In genomic region chr4:6074723-6075122, GRCh38 we compare ENCODE assay signal across 35 cellular contexts. TPM values are rescaled to one million over a fixed set of nuclear protein-coding genes. Genes with fewer than 3 reads are reported as not detected.
"Had no signal": no experiment of that assay in that cellular context is flagged by ENCODE, and none has a peak within 500 bp of the region (broad histone marks: within the 10 kb centered on the region; RNA-seq: fewer than 3 reads in every experiment).

No MANE protein-coding gene starts in this region.

- H3K27ac ChIP-seq: adrenal gland, breast epithelium, cardiac muscle cell, coronary artery, WERI-Rb-1 had no signal

- H3K9me3 Mint-ChIP-seq: activated CD4-positive, alpha-beta memory T cell treated with anti-CD3 and anti-CD28 coated beads, Interleukin-2, amount 10 ng/mL, durations not matched to agents 7 days and 5 days; activated CD4-positive, alpha-beta T cell treated with anti-CD3 and anti-CD28 coated beads, Interleukin-2, amount 10 ng/mL, durations not matched to agents 7 days and 5 days; activated naive CD4-positive, alpha-beta T cell treated with anti-CD3 and anti-CD28 coated beads for 36 hours; activated naive CD4-positive, alpha-beta T cell treated with anti-CD3 and anti-CD28 coated beads, Interleukin-2, amount 50 U/mL, for 24 hours; activated naive CD8-positive, alpha-beta T cell treated with anti-CD3 and anti-CD28 coated beads for 36 hours; activated naive CD8-positive, alpha-beta T cell treated with anti-CD3 and anti-CD28 coated beads, Interleukin-2, amount 50 U/mL, for 24 hours; activated T-cell treated with anti-CD3 and anti-CD28 coated beads, Interleukin-2, amount 50 U/mL, for 24 hours; activated T-helper 1 cell treated with anti-CD3 and anti-CD28 coated beads, Interleukin-12 subunit alpha, Interleukin-12 subunit beta, Interleukin-2, Interleukin-4 antibody, amounts not matched to agents 30 ng/mL and 10 ng/mL and 1 ng/mL, durations not matched to agents 14 hours and 24 hours and 36 hours; activated T-helper 2 cell treated with anti-CD3 and anti-CD28 coated beads, Interferon-gamma antibody, Interleukin-2, Interleukin-4, amounts not matched to agents 10 μg/mL and 5 μg/mL and 100 μg/mL, durations not matched to agents 14 hours and 24 hours and 36 hours; brain; central memory CD8-positive, alpha-beta T cell; dendritic cell treated with granulocyte-macrophage colony-stimulating factor and Interleukin-4, amounts not matched to agents 40 ng/mL and 50 ng/mL, for 4 days; endodermal cell; T-helper 2 cell treated with Interferon-gamma antibody and Interleukin-4, amounts not matched to agents 5 μg/mL and 100 μg/mL, for 36 hours had no signal

- H3K4me3 Mint-ChIP-seq: activated CD4-positive, alpha-beta memory T cell treated with anti-CD3 and anti-CD28 coated beads, Interleukin-2, amount 10 ng/mL, durations not matched to agents 7 days and 5 days; activated CD4-positive, alpha-beta T cell treated with anti-CD3 and anti-CD28 coated beads, Interleukin-2, amount 10 ng/mL, durations not matched to agents 7 days and 5 days; activated naive CD4-positive, alpha-beta T cell treated with anti-CD3 and anti-CD28 coated beads for 36 hours; activated naive CD4-positive, alpha-beta T cell treated with anti-CD3 and anti-CD28 coated beads, Interleukin-2, amount 50 U/mL, for 24 hours; activated naive CD8-positive, alpha-beta T cell treated with anti-CD3 and anti-CD28 coated beads for 36 hours; activated naive CD8-positive, alpha-beta T cell treated with anti-CD3 and anti-CD28 coated beads, Interleukin-2, amount 50 U/mL, for 24 hours; activated T-cell treated with anti-CD3 and anti-CD28 coated beads, Interleukin-2, amount 50 U/mL, for 24 hours; activated T-helper 1 cell treated with anti-CD3 and anti-CD28 coated beads, Interleukin-12 subunit alpha, Interleukin-12 subunit beta, Interleukin-2, Interleukin-4 antibody, amounts not matched to agents 30 ng/mL and 10 ng/mL and 1 ng/mL, durations not matched to agents 14 hours and 24 hours and 36 hours; brain; central memory CD8-positive, alpha-beta T cell; dendritic cell treated with granulocyte-macrophage colony-stimulating factor and Interleukin-4, amounts not matched to agents 40 ng/mL and 50 ng/mL, for 4 days; endodermal cell; T-helper 17 cell; T-helper 2 cell treated with Interferon-gamma antibody and Interleukin-4, amounts not matched to agents 5 μg/mL and 100 μg/mL, for 36 hours had no signal

- ATAC-seq: activated naive CD8-positive, alpha-beta T cell treated with anti-CD3 and anti-CD28 coated beads, Interleukin-2, amount 50 U/mL, for 24 hours; esophagus mucosa; T-helper 17 cell had no signal

- H3K27ac Mint-ChIP-seq: activated CD4-positive, alpha-beta memory T cell treated with anti-CD3 and anti-CD28 coated beads, Interleukin-2, amount 10 ng/mL, durations not matched to agents 7 days and 5 days; activated CD4-positive, alpha-beta T cell treated with anti-CD3 and anti-CD28 coated beads, Interleukin-2, amount 10 ng/mL, durations not matched to agents 7 days and 5 days; activated naive CD4-positive, alpha-beta T cell treated with anti-CD3 and anti-CD28 coated beads for 36 hours; activated naive CD4-positive, alpha-beta T cell treated with anti-CD3 and anti-CD28 coated beads, Interleukin-2, amount 50 U/mL, for 24 hours; activated naive CD8-positive, alpha-beta T cell treated with anti-CD3 and anti-CD28 coated beads for 36 hours; activated naive CD8-positive, alpha-beta T cell treated with anti-CD3 and anti-CD28 coated beads, Interleukin-2, amount 50 U/mL, for 24 hours; activated T-cell treated with anti-CD3 and anti-CD28 coated beads, Interleukin-2, amount 50 U/mL, for 24 hours; activated T-helper 1 cell treated with anti-CD3 and anti-CD28 coated beads, Interleukin-12 subunit alpha, Interleukin-12 subunit beta, Interleukin-2, Interleukin-4 antibody, amounts not matched to agents 30 ng/mL and 10 ng/mL and 1 ng/mL, durations not matched to agents 14 hours and 24 hours and 36 hours; activated T-helper 2 cell treated with anti-CD3 and anti-CD28 coated beads, Interferon-gamma antibody, Interleukin-2, Interleukin-4, amounts not matched to agents 10 μg/mL and 5 μg/mL and 100 μg/mL, durations not matched to agents 14 hours and 24 hours and 36 hours; brain; dendritic cell treated with granulocyte-macrophage colony-stimulating factor and Interleukin-4, amounts not matched to agents 40 ng/mL and 50 ng/mL, for 4 days; endodermal cell; T-helper 17 cell; T-helper 2 cell treated with Interferon-gamma antibody and Interleukin-4, amounts not matched to agents 5 μg/mL and 100 μg/mL, for 36 hours had no signal

- H3K27me3 ChIP-seq: adrenal gland, cardiac muscle cell, dorsolateral prefrontal cortex had no signal

- H3K36me3 Mint-ChIP-seq: activated naive CD4-positive, alpha-beta T cell treated with anti-CD3 and anti-CD28 coated beads, Interleukin-2, amount 50 U/mL, for 24 hours; activated naive CD8-positive, alpha-beta T cell treated with anti-CD3 and anti-CD28 coated beads for 36 hours had no signal

- H3K27me3 Mint-ChIP-seq: activated CD4-positive, alpha-beta memory T cell treated with anti-CD3 and anti-CD28 coated beads, Interleukin-2, amount 10 ng/mL, durations not matched to agents 7 days and 5 days; activated naive CD8-positive, alpha-beta T cell treated with anti-CD3 and anti-CD28 coated beads, Interleukin-2, amount 50 U/mL, for 24 hours; activated T-cell treated with anti-CD3 and anti-CD28 coated beads, Interleukin-2, amount 50 U/mL, for 24 hours; brain; central memory CD8-positive, alpha-beta T cell; T-helper 17 cell had no signal

- H3K9me3 ChIP-seq: adrenal gland, breast epithelium had no signal

- H3K4me3 ChIP-seq: adrenal gland, breast epithelium, cardiac muscle cell, coronary artery, dorsolateral prefrontal cortex had no signal

- DNase-seq: activated CD4-positive, alpha-beta memory T cell treated with anti-CD3 and anti-CD28 coated beads, Interleukin-2, amount 10 ng/mL, durations not matched to agents 7 days and 5 days; activated CD4-positive, alpha-beta T cell treated with anti-CD3 and anti-CD28 coated beads for 1 hour; activated CD4-positive, alpha-beta T cell treated with anti-CD3 and anti-CD28 coated beads for 4 hours; activated CD4-positive, alpha-beta T cell treated with anti-CD3 and anti-CD28 coated beads, Interleukin-2, amount 10 ng/mL, durations not matched to agents 7 days and 5 days; activated CD4-positive, alpha-beta T cell treated with anti-CD3 and anti-CD28 coated beads, Interleukin-2, amount 50 U/mL, for 4 hours; activated CD8-positive, alpha-beta memory T cell treated with anti-CD3 and anti-CD28 coated beads, Interleukin-2, amount 50 U/mL, for 48 hours; activated effector memory CD4-positive, alpha-beta T cell treated with anti-CD3 and anti-CD28 coated beads, Interleukin-2, amount 50 U/mL, for 16 hours; activated naive CD4-positive, alpha-beta T cell treated with anti-CD3 and anti-CD28 coated beads for 36 hours; activated naive CD8-positive, alpha-beta T cell treated with anti-CD3 and anti-CD28 coated beads for 36 hours; activated naive CD8-positive, alpha-beta T cell treated with anti-CD3 and anti-CD28 coated beads, Interleukin-2, amount 50 U/mL, for 24 hours; activated T-cell treated with anti-CD3 and anti-CD28 coated beads for 4 hours; activated T-cell treated with anti-CD3 and anti-CD28 coated beads, Interleukin-2, amount 50 U/mL, for 24 hours; adrenal gland; effector memory CD4-positive, alpha-beta T cell; endodermal cell; foreskin fibroblast; head of caudate nucleus; T-helper 1 cell; T-helper 17 cell; T1000; WERI-Rb-1 had no signal

- H3K4me1 Mint-ChIP-seq: activated CD4-positive, alpha-beta T cell treated with anti-CD3 and anti-CD28 coated beads, Interleukin-2, amount 10 ng/mL, durations not matched to agents 7 days and 5 days; activated naive CD4-positive, alpha-beta T cell treated with anti-CD3 and anti-CD28 coated beads, Interleukin-2, amount 50 U/mL, for 24 hours; activated naive CD8-positive, alpha-beta T cell treated with anti-CD3 and anti-CD28 coated beads for 36 hours; activated naive CD8-positive, alpha-beta T cell treated with anti-CD3 and anti-CD28 coated beads, Interleukin-2, amount 50 U/mL, for 24 hours had no signal

- H3K4me1 ChIP-seq: adrenal gland, breast epithelium had no signal

- H3K36me3 ChIP-seq: adrenal gland, breast epithelium, cardiac muscle cell had no signal

RNA-seq across cellular contexts. Expression of gene C4orf50, which starts 56.5 kb away (rescaled TPM):
- total RNA-seq: activated naive CD4-positive, alpha-beta T cell treated with anti-CD3 and anti-CD28 coated beads for 36 hours; activated naive CD8-positive, alpha-beta T cell treated with anti-CD3 and anti-CD28 coated beads for 36 hours; epithelial cell of proximal tubule had no signal
- polyA plus RNA-seq: aorta, cardiac muscle cell had no signal
